In the genomic region with DNA sequence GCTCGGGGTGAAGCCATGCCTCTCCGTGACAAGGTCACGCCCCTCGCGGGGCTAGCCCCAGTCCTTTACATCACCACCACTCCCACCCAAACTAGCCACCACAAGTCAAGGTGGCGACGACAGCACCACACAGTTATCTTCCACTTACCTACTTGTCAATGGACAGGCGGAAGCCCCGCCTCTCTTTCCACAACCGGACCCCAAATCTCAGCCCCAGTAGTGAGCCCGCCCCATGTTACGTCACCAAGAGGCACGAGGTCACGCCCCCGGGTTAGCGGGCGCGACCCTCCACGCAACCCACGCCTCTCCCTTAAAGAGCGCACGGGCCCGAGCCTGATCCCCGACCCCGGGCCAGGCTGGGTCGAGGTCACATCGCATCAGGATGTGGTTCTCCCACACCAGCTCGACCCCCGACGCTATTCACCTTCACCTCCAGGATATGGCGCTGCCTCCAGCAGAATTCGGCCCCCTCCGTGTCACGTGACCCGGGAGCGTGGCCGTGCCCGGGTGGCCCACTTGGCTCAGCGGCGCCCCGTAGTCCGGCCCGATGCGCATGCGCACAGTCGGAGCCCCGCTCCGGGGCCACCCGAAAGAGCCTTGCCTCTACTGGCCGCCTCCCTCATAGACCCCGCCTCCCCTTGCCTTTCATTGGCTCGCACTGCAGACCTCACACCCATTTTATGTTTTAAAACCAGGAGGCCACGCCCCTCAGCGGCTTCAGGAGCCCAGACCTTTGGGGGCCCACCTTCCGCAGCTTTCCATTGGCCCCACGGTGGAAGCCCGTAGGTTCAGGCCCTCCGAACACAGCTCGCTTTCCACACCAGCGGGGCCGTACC, we compare ENCODE assay signal across 1 cellular context.
TF ChIP-seq lines count a peak whose summit lies in the region.

No MANE protein-coding gene starts in this region.

TF ChIP-seq in HepG2, 621 proteins besides CTCF, POLR2A, EP300 and RAD21 (continued from another document and continues in another):
- TF ChIP-seq, protein P1, sequence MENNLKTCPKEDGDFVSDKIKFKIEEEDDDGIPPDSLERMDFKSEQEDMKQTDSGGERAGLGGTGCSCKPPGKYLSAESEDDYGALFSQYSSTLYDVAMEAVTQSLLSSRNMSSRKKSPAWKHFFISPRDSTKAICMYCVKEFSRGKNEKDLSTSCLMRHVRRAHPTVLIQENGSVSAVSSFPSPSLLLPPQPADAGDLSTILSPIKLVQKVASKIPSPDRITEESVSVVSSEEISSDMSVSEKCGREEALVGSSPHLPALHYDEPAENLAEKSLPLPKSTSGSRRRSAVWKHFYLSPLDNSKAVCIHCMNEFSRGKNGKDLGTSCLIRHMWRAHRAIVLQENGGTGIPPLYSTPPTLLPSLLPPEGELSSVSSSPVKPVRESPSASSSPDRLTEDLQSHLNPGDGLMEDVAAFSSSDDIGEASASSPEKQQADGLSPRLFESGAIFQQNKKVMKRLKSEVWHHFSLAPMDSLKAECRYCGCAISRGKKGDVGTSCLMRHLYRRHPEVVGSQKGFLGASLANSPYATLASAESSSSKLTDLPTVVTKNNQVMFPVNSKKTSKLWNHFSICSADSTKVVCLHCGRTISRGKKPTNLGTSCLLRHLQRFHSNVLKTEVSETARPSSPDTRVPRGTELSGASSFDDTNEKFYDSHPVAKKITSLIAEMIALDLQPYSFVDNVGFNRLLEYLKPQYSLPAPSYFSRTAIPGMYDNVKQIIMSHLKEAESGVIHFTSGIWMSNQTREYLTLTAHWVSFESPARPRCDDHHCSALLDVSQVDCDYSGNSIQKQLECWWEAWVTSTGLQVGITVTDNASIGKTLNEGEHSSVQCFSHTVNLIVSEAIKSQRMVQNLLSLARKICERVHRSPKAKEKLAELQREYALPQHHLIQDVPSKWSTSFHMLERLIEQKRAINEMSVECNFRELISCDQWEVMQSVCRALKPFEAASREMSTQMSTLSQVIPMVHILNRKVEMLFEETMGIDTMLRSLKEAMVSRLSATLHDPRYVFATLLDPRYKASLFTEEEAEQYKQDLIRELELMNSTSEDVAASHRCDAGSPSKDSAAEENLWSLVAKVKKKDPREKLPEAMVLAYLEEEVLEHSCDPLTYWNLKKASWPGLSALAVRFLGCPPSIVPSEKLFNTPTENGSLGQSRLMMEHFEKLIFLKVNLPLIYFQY (CRISPR knock-in tag; IDR thresholded peaks at IDR 0.05; ENCODE audit: borderline replicate concordance): peak; percentile 91
- TF ChIP-seq YY1 (IDR thresholded peaks at IDR 0.05; ENCODE audit: insufficient read depth, insufficient replicate concordance, low read depth, low read length) (peak; percentile 65), TERF1 (CRISPR knock-in tag; IDR thresholded peaks at IDR 0.05) (no peak), RARA (CRISPR knock-in tag; IDR thresholded peaks at IDR 0.05) (no peak; the same call in 1 of the 2 replicates), ZNF496 (CRISPR knock-in tag; IDR thresholded peaks at IDR 0.05; ENCODE audit: insufficient replicate concordance) (no peak), ZNF784 (CRISPR knock-in tag; IDR thresholded peaks at IDR 0.05; ENCODE audit: borderline replicate concordance) (peak; percentile 73; the same call in 1 of the 2 replicates), FOSL1 (CRISPR knock-in tag; IDR thresholded peaks at IDR 0.05; ENCODE audit: borderline replicate concordance) (no peak), CBFB (CRISPR knock-in tag; IDR thresholded peaks at IDR 0.05) (0 out of 2 replicates have a peak, but pooled peaks have one; percentile 70), ZNF230 (CRISPR knock-in tag; IDR thresholded peaks at IDR 0.05) (no peak), RFX3 (CRISPR knock-in tag; IDR thresholded peaks at IDR 0.05) (no peak), TFAP4 (IDR thresholded peaks at IDR 0.05; ENCODE audit: borderline replicate concordance, low read depth) (no peak), KLF6 (CRISPR knock-in tag; IDR thresholded peaks at IDR 0.05) (no peak), AHR (CRISPR knock-in tag; IDR thresholded peaks at IDR 0.05) (no peak), ZBTB20 (CRISPR knock-in tag; IDR thresholded peaks at IDR 0.05; ENCODE audit: borderline replicate concordance, low read depth) (peak; percentile 70), HMGXB3 (CRISPR knock-in tag; IDR thresholded peaks at IDR 0.05; ENCODE audit: borderline replicate concordance) (peak; percentile 98), ATAD3A (CRISPR knock-in tag; IDR thresholded peaks at IDR 0.05) (no peak), ZNF552 (CRISPR knock-in tag; IDR thresholded peaks at IDR 0.05; ENCODE audit: borderline replicate concordance) (no peak), THAP8 (CRISPR knock-in tag; IDR thresholded peaks at IDR 0.05; ENCODE audit: borderline replicate concordance) (no peak), KMT2A (CRISPR knock-in tag; IDR thresholded peaks at IDR 0.05) (no peak), JARID2 (CRISPR knock-in tag; IDR thresholded peaks at IDR 0.05; ENCODE audit: insufficient replicate concordance) (no peak), NFAT5 (CRISPR knock-in tag; IDR thresholded peaks at IDR 0.05) (0 out of 2 replicates have a peak, but pooled peaks have one; percentile 27), IKZF4 (CRISPR knock-in tag; IDR thresholded peaks at IDR 0.05; ENCODE audit: borderline replicate concordance, low read depth, not compliant biosample characterization) (no peak), FOSL2 (CRISPR knock-in tag; IDR thresholded peaks at IDR 0.05) (peak; percentile 32; the same call in 1 of the 2 replicates)
- TF ChIP-seq, protein P2, sequence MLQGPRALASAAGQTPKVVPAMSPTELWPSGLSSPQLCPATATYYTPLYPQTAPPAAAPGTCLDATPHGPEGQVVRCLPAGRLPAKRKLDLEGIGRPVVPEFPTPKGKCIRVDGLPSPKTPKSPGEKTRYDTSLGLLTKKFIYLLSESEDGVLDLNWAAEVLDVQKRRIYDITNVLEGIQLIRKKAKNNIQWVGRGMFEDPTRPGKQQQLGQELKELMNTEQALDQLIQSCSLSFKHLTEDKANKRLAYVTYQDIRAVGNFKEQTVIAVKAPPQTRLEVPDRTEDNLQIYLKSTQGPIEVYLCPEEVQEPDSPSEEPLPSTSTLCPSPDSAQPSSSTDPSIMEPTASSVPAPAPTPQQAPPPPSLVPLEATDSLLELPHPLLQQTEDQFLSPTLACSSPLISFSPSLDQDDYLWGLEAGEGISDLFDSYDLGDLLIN (CRISPR knock-in tag; IDR thresholded peaks at IDR 0.05; ENCODE audit: borderline replicate concordance): no peak
- TF ChIP-seq, protein P3, sequence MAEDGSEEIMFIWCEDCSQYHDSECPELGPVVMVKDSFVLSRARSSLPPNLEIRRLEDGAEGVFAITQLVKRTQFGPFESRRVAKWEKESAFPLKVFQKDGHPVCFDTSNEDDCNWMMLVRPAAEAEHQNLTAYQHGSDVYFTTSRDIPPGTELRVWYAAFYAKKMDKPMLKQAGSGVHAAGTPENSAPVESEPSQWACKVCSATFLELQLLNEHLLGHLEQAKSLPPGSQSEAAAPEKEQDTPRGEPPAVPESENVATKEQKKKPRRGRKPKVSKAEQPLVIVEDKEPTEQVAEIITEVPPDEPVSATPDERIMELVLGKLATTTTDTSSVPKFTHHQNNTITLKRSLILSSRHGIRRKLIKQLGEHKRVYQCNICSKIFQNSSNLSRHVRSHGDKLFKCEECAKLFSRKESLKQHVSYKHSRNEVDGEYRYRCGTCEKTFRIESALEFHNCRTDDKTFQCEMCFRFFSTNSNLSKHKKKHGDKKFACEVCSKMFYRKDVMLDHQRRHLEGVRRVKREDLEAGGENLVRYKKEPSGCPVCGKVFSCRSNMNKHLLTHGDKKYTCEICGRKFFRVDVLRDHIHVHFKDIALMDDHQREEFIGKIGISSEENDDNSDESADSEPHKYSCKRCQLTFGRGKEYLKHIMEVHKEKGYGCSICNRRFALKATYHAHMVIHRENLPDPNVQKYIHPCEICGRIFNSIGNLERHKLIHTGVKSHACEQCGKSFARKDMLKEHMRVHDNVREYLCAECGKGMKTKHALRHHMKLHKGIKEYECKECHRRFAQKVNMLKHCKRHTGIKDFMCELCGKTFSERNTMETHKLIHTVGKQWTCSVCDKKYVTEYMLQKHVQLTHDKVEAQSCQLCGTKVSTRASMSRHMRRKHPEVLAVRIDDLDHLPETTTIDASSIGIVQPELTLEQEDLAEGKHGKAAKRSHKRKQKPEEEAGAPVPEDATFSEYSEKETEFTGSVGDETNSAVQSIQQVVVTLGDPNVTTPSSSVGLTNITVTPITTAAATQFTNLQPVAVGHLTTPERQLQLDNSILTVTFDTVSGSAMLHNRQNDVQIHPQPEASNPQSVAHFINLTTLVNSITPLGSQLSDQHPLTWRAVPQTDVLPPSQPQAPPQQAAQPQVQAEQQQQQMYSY (CRISPR knock-in tag; IDR thresholded peaks at IDR 0.05): 0 out of 2 replicates have a peak, but pooled peaks have one; percentile 33
